In genomic region chr17:30920683-30921543, GRCh38 we compare ENCODE assay signal across 11 cellular contexts. TPM values are rescaled to one million over a fixed set of nuclear protein-coding genes. Genes with fewer than 3 reads are reported as not detected.
DNase-seq lines count a peak whose midpoint lies in the region; ATAC-seq and TF ChIP-seq lines count a peak whose summit lies in the region.
"Had no signal": no experiment of that assay in that cellular context is flagged by ENCODE, and none has a peak within 500 bp of the region (broad histone marks: within the 10 kb centered on the region; RNA-seq: fewer than 3 reads in every experiment).

No MANE protein-coding gene starts in this region.

- no peak overlapping the region for H3K27ac Mint-ChIP-seq in activated naive CD8-positive, alpha-beta T cell treated with anti-CD3 and anti-CD28 coated beads, Interleukin-2, amount 50 U/mL, for 24 hours

- peaks cover 0 to 24% (median 6%) of the 10 kb centered on the region in 12 donors for H3K4me1 ChIP-seq in heart left ventricle
- H3K4me1 ChIP-seq in right lobe of liver: peaks cover 0 to 9% (median 0%) of the 10 kb centered on the region in 4 donors
- H3K4me1 ChIP-seq in upper lobe of right lung: peaks cover 8% of the 10 kb centered on the region
- peaks cover 0 to 5% of the 10 kb centered on the region in 2 experiments; a peak in 1 of 4 replicates for H3K4me1 ChIP-seq in SK-N-SH (ENCODE audit: control insufficient read depth in 1 of 2, insufficient read depth in 2 of 2, low read depth in 1 of 2, low read length in 1 of 2)
- H3K4me1 ChIP-seq: BLaER1 had no signal

- no peak for TF ChIP-seq POLR2A in heart left ventricle (IDR thresholded peaks at IDR 0.05)
- TF ChIP-seq POLR2A in right lobe of liver (IDR thresholded peaks at IDR 0.05): no peak

- CTCF ChIA-PET in SK-N-SH (lab: Yijun Ruan, JAX): no interaction called here

- WGBS in heart left ventricle, 4 donors: 84 to 92% (median 88%) methylated on average over 11 of the region's 11 CpGs
- WGBS in right lobe of liver (ENCODE audit: insufficient coverage, low coverage, low lambda C conversion rate, missing lambda C conversion rate): 80% methylated on average over 11 of the region's 11 CpGs
- 95% methylated on average over 11 of the region's 11 CpGs for WGBS in SK-N-SH (ENCODE audit: low lambda C conversion rate)

- H3K4me3 Mint-ChIP-seq in activated naive CD8-positive, alpha-beta T cell treated with anti-CD3 and anti-CD28 coated beads, Interleukin-2, amount 50 U/mL, for 24 hours: peak overlapping the region; percentile 64

- H3K9ac ChIP-seq in SK-N-SH: no peak overlapping the region
- H3K9ac ChIP-seq: BLaER1 had no signal

- no peaks in the 10 kb centered on the region for H3K9me2 ChIP-seq in SK-N-SH

- H3K27me3 Mint-ChIP-seq in activated naive CD8-positive, alpha-beta T cell treated with anti-CD3 and anti-CD28 coated beads, Interleukin-2, amount 50 U/mL, for 24 hours: peaks cover 42% of the 10 kb centered on the region

- no peaks in the 10 kb centered on the region for H3K36me3 Mint-ChIP-seq in activated naive CD8-positive, alpha-beta T cell treated with anti-CD3 and anti-CD28 coated beads, Interleukin-2, amount 50 U/mL, for 24 hours (ENCODE audit: low read depth)

- intact Hi-C loops in heart left ventricle (cut with DNase I) (loop anchor here in 2 of 10 donors (5.0 kb wide), 1 partner anchor 46 kb away; no protein-coding TSS in a partner anchor), left cardiac atrium (cut with DNase I) (no loop called here), right lobe of liver (cut with DNase I) (no loop called here), upper lobe of right lung (cut with DNase I) (no loop called here)

- no peak overlapping the region for H2AFZ ChIP-seq in SK-N-SH (ENCODE audit: low read depth)

- DNase-seq in heart left ventricle (no peak), left cardiac atrium (no peak), right lobe of liver (no peak), upper lobe of right lung (peak; percentile 3), SKM-1 (lab: John Stamatoyannopoulos, UW; ENCODE audit: unreplicated experiment) (no peak), SK-N-SH (no peak)
- DNase-seq in activated naive CD8-positive, alpha-beta T cell treated with anti-CD3 and anti-CD28 coated beads, Interleukin-2, amount 50 U/mL, for 24 hours: no peak

- no peak for TF ChIP-seq EP300 in SK-N-SH (IDR thresholded peaks at IDR 0.05; ENCODE audit: borderline replicate concordance in 1 of 2, low read depth in 1 of 2, low read length in 1 of 2)

- no peak overlapping the region for H3K4me2 ChIP-seq in SK-N-SH
- H3K4me2 ChIP-seq: BLaER1 had no signal

- no peak for TF ChIP-seq RAD21 in SK-N-SH (IDR thresholded peaks at IDR 0.05; ENCODE audit: low read length)

- H3K4me3 ChIP-seq in heart left ventricle: peak overlapping the region in 8 of 12 donors; percentile 52 to 75 (median 66)
- H3K4me3 ChIP-seq in right lobe of liver: peak overlapping the region in 2 of 3 donors; percentile 48 to 58
- H3K4me3 ChIP-seq in upper lobe of right lung: peak overlapping the region; percentile 58
- H3K4me3 ChIP-seq in SK-N-SH (ENCODE audit: low read depth in 2 of 2, low read length in 1 of 2): no peak overlapping the region
- H3K4me3 ChIP-seq: BLaER1, MG63 had no signal

- no peaks in the 10 kb centered on the region for H3K79me2 ChIP-seq in SK-N-SH (ENCODE audit: insufficient read depth)

- peaks cover 0 to 11% (median 0%) of the 10 kb centered on the region in 9 donors for H3K36me3 ChIP-seq in heart left ventricle
- H3K36me3 ChIP-seq in right lobe of liver: no peaks in the 10 kb centered on the region
- no peaks in the 10 kb centered on the region for H3K36me3 ChIP-seq in upper lobe of right lung
- no peaks in the 10 kb centered on the region for H3K36me3 ChIP-seq in SK-N-SH (replicated peaks in 1 of 2; ENCODE audit: control insufficient read depth in 1 of 2, insufficient read depth in 2 of 2, low read length in 1 of 2)
- H3K36me3 ChIP-seq: BLaER1, MG63 had no signal

- H3K9me3 ChIP-seq in heart left ventricle (no peaks in the 10 kb centered on the region), right lobe of liver (no peaks in the 10 kb centered on the region), upper lobe of right lung (no peaks in the 10 kb centered on the region), SK-N-SH (no peaks in the 10 kb centered on the region)
- H3K9me3 ChIP-seq: BLaER1, MG63 had no signal

- H3K27me3 ChIP-seq in heart left ventricle (peaks cover 0 to 36% (median 18%) of the 10 kb centered on the region in 9 donors), right lobe of liver (no peaks in the 10 kb centered on the region), upper lobe of right lung (peaks cover 17% of the 10 kb centered on the region), SK-N-SH (ENCODE audit: insufficient read depth) (peaks cover 38% of the 10 kb centered on the region)

- POLR2A ChIA-PET in SK-N-SH (lab: Yijun Ruan, JAX): no interaction called here

- no peaks in the 10 kb centered on the region for H4K20me1 ChIP-seq in SK-N-SH (ENCODE audit: insufficient read depth)

- H3K9me3 Mint-ChIP-seq in activated naive CD8-positive, alpha-beta T cell treated with anti-CD3 and anti-CD28 coated beads, Interleukin-2, amount 50 U/mL, for 24 hours: no peaks in the 10 kb centered on the region

- peaks cover 10% of the 10 kb centered on the region for H3K4me1 Mint-ChIP-seq in activated naive CD8-positive, alpha-beta T cell treated with anti-CD3 and anti-CD28 coated beads, Interleukin-2, amount 50 U/mL, for 24 hours

- TF ChIP-seq CTCF in heart left ventricle (IDR thresholded peaks at IDR 0.05): no peak
- TF ChIP-seq CTCF in right lobe of liver (IDR thresholded peaks at IDR 0.05): no peak
- no peak for TF ChIP-seq CTCF in upper lobe of right lung (IDR thresholded peaks at IDR 0.05)
- no peak for TF ChIP-seq CTCF in SK-N-SH (IDR thresholded peaks at IDR 0.05)

- peaks cover 3% of the 10 kb centered on the region for H3F3A ChIP-seq in SK-N-SH (replicated peaks; ENCODE audit: insufficient read depth)

- ATAC-seq in heart left ventricle (no peak), left cardiac atrium (no peak), right lobe of liver (peak in 1 of 4 donors; percentile 3), upper lobe of right lung (no peak), GM19467 (IDR thresholded peaks at IDR 0.05; ENCODE audit: unreplicated experiment) (no peak)
- no peak for ATAC-seq in activated naive CD8-positive, alpha-beta T cell treated with anti-CD3 and anti-CD28 coated beads, Interleukin-2, amount 50 U/mL, for 24 hours

- H3K27ac ChIP-seq in heart left ventricle: peak overlapping the region in 8 of 12 donors; percentile 29 to 86 (median 66)
- no peak overlapping the region for H3K27ac ChIP-seq in right lobe of liver
- H3K27ac ChIP-seq in upper lobe of right lung: no peak overlapping the region
- no peak overlapping the region for H3K27ac ChIP-seq in SK-N-SH (ENCODE audit: low read depth in 2 of 2, low read length in 1 of 2)
- H3K27ac ChIP-seq: BLaER1 had no signal

TF ChIP-seq in SK-N-SH, 30 proteins besides CTCF, POLR2A, EP300 and RAD21:
- TF ChIP-seq TCF12 (IDR thresholded peaks at IDR 0.05) (no peak), MEF2A (IDR thresholded peaks at IDR 0.05; ENCODE audit: borderline replicate concordance, low read depth) (no peak), SMC3 (IDR thresholded peaks at IDR 0.05; ENCODE audit: low read depth, low read length) (no peak), EZH2phosphoT487 (IDR thresholded peaks at IDR 0.05; ENCODE audit: borderline replicate concordance, low read depth) (no peak), RXRA (IDR thresholded peaks at IDR 0.05; ENCODE audit: borderline replicate concordance, low read depth) (no peak), POLR2AphosphoS5 (IDR thresholded peaks at IDR 0.05; ENCODE audit: low read depth, low read length) (no peak)

RNA-seq across cellular contexts. Expression of gene ADAP2, which starts 0.8 kb away (rescaled TPM):
- total RNA-seq in heart left ventricle (10 to 100 TPM in 4 of 9 donors, 1 to 10 TPM in 5; 3.1 to 43.5 (median 8.3) TPM), left cardiac atrium (10 to 100 TPM; 11.0 to 19.4 TPM), right lobe of liver (10 to 100 TPM in 1 of 6 experiments, 1 to 10 TPM in 5; 5.4 to 13.2 (median 8.1) TPM), upper lobe of right lung (19.8 TPM)
- polyA plus RNA-seq in heart left ventricle (1 to 10 TPM; 3.5 to 4.5 TPM), SK-N-SH (2012; rRNA removed) (0.39 and 0.42 TPM in 2 replicates)
- polyA plus RNA-seq in SK-N-SH (2012; cell fraction: cytosol; rRNA removed): 0.22 TPM in 2 replicates
- 0.46 and 0.74 TPM in 2 replicates for polyA plus RNA-seq in SK-N-SH (2012; cell fraction: nucleus; rRNA removed)
- total RNA-seq: RPMI7951 had no signal

RNA-seq across cellular contexts. Expression of gene TEFM, which starts 14.9 kb away (rescaled TPM):
- total RNA-seq in heart left ventricle (10 to 100 TPM in 8 of 9 donors, 1 to 10 TPM in 1; 5.2 to 22.9 (median 13.1) TPM), left cardiac atrium (10 to 100 TPM; 11.4 to 14.6 TPM), right lobe of liver (1 to 10 TPM; 6.6 to 9.9 (median 8.1) TPM), upper lobe of right lung (14.7 TPM)
- polyA plus RNA-seq in heart left ventricle (10 to 100 TPM in 1 of 2 donors, 1 to 10 TPM in 1; 7.7 to 30.1 TPM), SK-N-SH (2012; rRNA removed) (4.4 and 9.3 TPM in 2 replicates)
- polyA plus RNA-seq in SK-N-SH (2012; cell fraction: cytosol; rRNA removed): 8.0 and 8.3 TPM in 2 replicates
- polyA plus RNA-seq in SK-N-SH (2012; cell fraction: nucleus; rRNA removed): 3.1 and 9.0 TPM in 2 replicates

RNA-seq across cellular contexts. Expression of gene RNF135, which starts 49.9 kb away (rescaled TPM):
- total RNA-seq in heart left ventricle (10 to 100 TPM in 2 of 9 donors, 1 to 10 TPM in 7; 3.9 to 19.1 (median 5.6) TPM), left cardiac atrium (10 to 100 TPM in 1 of 2 donors, 1 to 10 TPM in 1; 8.8 to 12.0 TPM), right lobe of liver (1 to 10 TPM; 3.7 to 6.1 (median 4.6) TPM), upper lobe of right lung (25.3 TPM)
- polyA plus RNA-seq in heart left ventricle (1 to 10 TPM; 3.9 TPM), SK-N-SH (2012; rRNA removed) (not detected in 2 replicates)
- 0.03 TPM in 1 of 2 replicates, not detected in the other for polyA plus RNA-seq in SK-N-SH (2012; cell fraction: cytosol; rRNA removed)
- 0.05 TPM in 1 of 2 replicates, not detected in the other for polyA plus RNA-seq in SK-N-SH (2012; cell fraction: nucleus; rRNA removed)

Comparison
In these comparisons a context has a peak if more than half of its experiments do, and no peak if none do; other contexts are left out.
1. H3K27ac ChIP-seq: peak in heart left ventricle (8 of 12); none in right lobe of liver (0 of 3), upper lobe of right lung (single experiment) and SK-N-SH (0 of 2).
2. H3K4me3 ChIP-seq: peak in heart left ventricle (8 of 12), right lobe of liver (2 of 3) and upper lobe of right lung (single experiment); none in SK-N-SH (0 of 2).